ENCODE assay signal across 1 cellular context in genomic region chr6:163412345-163412744, GRCh38.
TF ChIP-seq lines count a peak whose summit lies in the region.

No MANE protein-coding gene starts in this region.

TF ChIP-seq in HEK293T, 16 proteins besides CTCF, POLR2A, EP300 and RAD21 (continued from another document):
- TF ChIP-seq PKNOX1 (IDR thresholded peaks at IDR 0.05), result no peak
- no peak for TF ChIP-seq LEF1 (IDR thresholded peaks at IDR 0.05; ENCODE audit: borderline replicate concordance)
- no peak for TF ChIP-seq BHLHE40 (IDR thresholded peaks at IDR 0.05; ENCODE audit: borderline replicate concordance)
- TF ChIP-seq FOXA1 (IDR thresholded peaks at IDR 0.05), result no peak
- no peak for TF ChIP-seq HDGF (IDR thresholded peaks at IDR 0.05; ENCODE audit: borderline replicate concordance)
- no peak for TF ChIP-seq TARDBP (IDR thresholded peaks at IDR 0.05)
- no peak for TF ChIP-seq SP1 (IDR thresholded peaks at IDR 0.05)
- TF ChIP-seq FOXK2 (IDR thresholded peaks at IDR 0.05), result no peak
